ENCODE assay signal across 8 cellular contexts in the genomic region with DNA sequence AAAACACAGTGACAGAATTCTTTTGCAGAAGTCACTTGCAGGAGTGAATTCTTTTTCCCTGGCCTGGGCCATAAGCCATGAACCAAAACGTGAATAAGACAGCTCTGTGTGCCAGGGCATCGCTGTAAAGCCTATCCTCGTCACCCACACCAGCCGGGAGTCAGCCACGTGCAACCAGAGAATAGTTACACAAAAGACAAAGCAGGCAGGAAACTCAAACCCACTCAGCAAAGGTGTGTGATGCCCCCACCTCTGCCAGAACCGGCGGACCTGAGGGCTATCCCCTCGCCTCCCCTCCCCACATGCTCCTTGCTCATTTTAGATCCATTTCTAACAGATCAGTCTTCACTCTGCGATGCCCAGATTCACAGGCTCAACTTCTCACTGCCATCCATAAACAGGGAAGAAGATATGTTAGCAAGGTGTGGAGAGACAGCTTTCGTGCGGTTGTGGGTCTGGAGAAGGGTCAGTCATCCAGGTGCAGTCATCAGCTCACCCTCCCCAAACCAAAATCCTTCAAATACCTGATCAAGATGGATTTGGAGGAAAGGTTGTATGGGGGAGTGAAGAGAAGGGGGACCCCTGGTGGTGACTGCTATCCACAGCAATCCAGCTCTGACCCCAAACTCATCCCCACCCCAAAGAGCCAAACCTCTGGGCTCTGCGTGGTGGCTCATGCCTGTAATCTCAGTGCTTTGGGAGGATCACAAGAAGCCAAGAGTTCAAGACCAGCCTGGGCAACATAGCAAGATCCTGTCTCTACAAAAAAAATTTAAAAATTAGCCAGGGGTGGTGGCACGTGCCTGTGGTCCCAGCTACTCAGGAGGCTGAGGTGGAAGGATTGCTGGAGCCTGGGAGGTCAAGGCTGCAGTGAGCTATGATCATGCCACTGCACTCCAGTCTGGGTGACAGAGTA.
A peak's percentile ranks its signal among the peaks of the same experiment; 100 is the strongest.
DNase-seq lines count a peak whose midpoint lies in the region; ATAC-seq and TF ChIP-seq lines count a peak whose summit lies in the region.

No MANE protein-coding gene starts in this region.

- H3K27me3 ChIP-seq in Panc1 (ENCODE audit: control insufficient read depth, insufficient read depth, low read length) = no peaks in the 10 kb centered on the region; the same call in 1 of the 2 replicates
- no peaks in the 10 kb centered on the region for H3K27me3 ChIP-seq in adipocyte (replicated peaks; ENCODE audit: control insufficient read depth, insufficient read depth, low read length)

- no peak overlapping the region for H3K9ac ChIP-seq in adipocyte (ENCODE audit: low read length)

- DNase-seq in NCI-H2107 treated with DMSO at 0.1 percent for 48 hours (lab: John Stamatoyannopoulos, UW; ENCODE audit: unreplicated experiment) = peak; percentile 1
- no peak for DNase-seq in NCI-H2107 (lab: John Stamatoyannopoulos, UW)
- peak; percentile 36 for DNase-seq in Panc1 (ENCODE audit: low read depth, low spot score)
- DNase-seq in adipocyte (ENCODE audit: low read depth) = peak; percentile 51
- peak; percentile 27 for DNase-seq in inferior parietal cortex (ENCODE audit: extremely low spot score)
- DNase-seq in stimulated activated CD8-positive, alpha-beta memory T cell treated with anti-CD3 and anti-CD28 coated beads, Interleukin-4, amount 100 ng/mL, for 48 hours = peak; percentile 54

- ATAC-seq in HG02938 (IDR thresholded peaks at IDR 0.05; ENCODE audit: unreplicated experiment) (peak; percentile 64), Panc1 (peak; percentile 77), HG03378 (IDR thresholded peaks at IDR 0.05; ENCODE audit: unreplicated experiment) (no peak)

- intact Hi-C loops in Panc1 (cut with micrococcal nuclease; ENCODE audit: unreplicated experiment) = loop anchor here (5.0 kb wide), 2 partner anchors 100 to 185 kb away; no protein-coding TSS in a partner anchor

- POLR2A ChIA-PET in Panc1 (lab: Charles Lee) = no interaction called here

- BruUV-seq in Panc1 (replicated peaks; lab: Mats Ljungman, UMichigan) = no TSS peak

- H3K27ac ChIP-seq in Panc1 (ENCODE audit: low read length) = no peak overlapping the region

- TF ChIP-seq CTCF in Panc1 (IDR thresholded peaks at IDR 0.05) = peak; percentile 81

- CTCF ChIA-PET in Panc1 (lab: Charles Lee) = interaction anchor here (0.7 to 1.3 kb wide), 4 partner anchors 59 to 272 kb away, joined by 3 to 4 read pairs (median 3); no protein-coding TSS in a partner anchor

- no peak overlapping the region for H3K4me3 ChIP-seq in Panc1 (ENCODE audit: low read depth in 2 of 2, low read length in 2 of 2)
- H3K4me3 ChIP-seq in adipocyte (ENCODE audit: low read length) = no peak overlapping the region

- no peaks in the 10 kb centered on the region for H3K9me3 ChIP-seq in Panc1 (ENCODE audit: control insufficient read depth, insufficient read depth, low read depth, low read length)
- H3K9me3 ChIP-seq in adipocyte (ENCODE audit: control insufficient read depth, low read length) = no peaks in the 10 kb centered on the region

- H3K36me3 ChIP-seq in Panc1 (ENCODE audit: control insufficient read depth, insufficient read depth, low read length) (no peaks in the 10 kb centered on the region), adipocyte (ENCODE audit: control insufficient read depth, insufficient read depth, low read length, severe bottlenecking) (no peaks in the 10 kb centered on the region)

- no peaks in the 10 kb centered on the region for H3K4me1 ChIP-seq in Panc1 (ENCODE audit: control insufficient read depth, insufficient read depth, low read length)
- H3K4me1 ChIP-seq in adipocyte (ENCODE audit: control insufficient read depth, insufficient read depth, low read length) = peaks cover 12% of the 10 kb centered on the region

- in situ Hi-C loops in Panc1 (cut with HindIII; ENCODE audit: low pct_unique_long_range_greater_than_20kb, low sequenced_read_pairs) = no loop called here
